19 cellular contexts compared by ENCODE assay signal in the genomic region with DNA sequence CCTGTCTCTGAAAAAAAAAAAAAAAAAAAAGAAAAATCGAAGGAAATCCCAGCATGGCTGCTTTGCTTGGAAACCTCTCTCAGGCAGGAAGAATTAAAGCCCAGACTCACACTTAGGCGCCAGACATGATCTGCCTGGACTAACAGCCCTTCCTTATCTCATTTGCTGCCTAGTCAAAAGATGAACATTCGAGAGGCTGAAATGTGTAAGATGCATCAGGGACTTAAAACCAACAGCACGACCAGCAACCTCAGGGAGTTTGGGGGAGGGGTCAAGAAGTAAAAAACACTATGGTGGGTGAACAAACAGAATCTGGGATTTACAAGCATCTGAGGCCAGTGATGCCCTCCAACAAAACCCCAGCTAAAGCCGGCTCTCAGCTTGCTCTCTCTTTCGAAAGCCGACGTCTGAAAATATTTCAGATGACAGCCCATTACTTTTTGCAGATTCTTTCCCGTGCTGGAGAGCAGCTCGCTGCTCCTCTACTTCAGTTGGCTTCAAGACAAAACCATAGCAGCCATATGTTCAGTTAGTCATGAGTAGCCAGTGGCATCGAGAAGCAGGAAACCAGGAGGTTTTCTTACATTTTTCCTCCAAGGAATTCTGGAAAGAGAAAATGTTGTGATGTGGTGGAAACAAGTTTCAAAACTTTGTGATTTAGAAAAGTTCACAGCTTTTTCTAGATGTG.
DNase-seq lines count a peak whose midpoint lies in the region; ATAC-seq and TF ChIP-seq lines count a peak whose summit lies in the region.
"Had no signal": no experiment of that assay in that cellular context is flagged by ENCODE, and none has a peak within 500 bp of the region (broad histone marks: within the 10 kb centered on the region; RNA-seq: fewer than 3 reads in every experiment).

No MANE protein-coding gene starts in this region.

- no peaks in the 10 kb centered on the region for H3K9me3 ChIP-seq in esophagus muscularis mucosa
- H3K9me3 ChIP-seq: BLaER1, body of pancreas, lower lobe of right lung, Peyer's patch, vagina had no signal

- TF ChIP-seq EP300 in esophagus muscularis mucosa (IDR thresholded peaks at IDR 0.05): no peak

- H3K4me3 ChIP-seq in esophagus muscularis mucosa: no peak overlapping the region
- H3K4me3 ChIP-seq: BLaER1, body of pancreas, lower lobe of right lung, Peyer's patch, vagina had no signal

- H3K4me1 ChIP-seq in esophagus muscularis mucosa: peaks cover 0 to 4% (median 0%) of the 10 kb centered on the region in 4 donors
- H3K4me1 ChIP-seq: BLaER1, body of pancreas, lower lobe of right lung, Peyer's patch, vagina had no signal

- H3K4me1 Mint-ChIP-seq in nephron: peaks cover 47% of the 10 kb centered on the region
- no peaks in the 10 kb centered on the region for H3K4me1 Mint-ChIP-seq in T-helper 2 cell treated with Interferon-gamma antibody and Interleukin-4, amounts not matched to agents 5 μg/mL and 100 μg/mL, for 36 hours (ENCODE audit: low read depth)
- H3K4me1 Mint-ChIP-seq: stimulated activated naive CD8-positive, alpha-beta T cell treated with anti-CD3 and anti-CD28 coated beads, Interleukin-15, amount 100 ng/mL, for 72 hours had no signal

- WGBS in esophagus muscularis mucosa: 64% methylated on average over 11 of the region's 11 CpGs

- no peak overlapping the region for H3K27ac ChIP-seq in esophagus muscularis mucosa (replicated peaks in 1 of 4)
- H3K27ac ChIP-seq: BLaER1, body of pancreas, lower lobe of right lung, Peyer's patch, vagina, VCaP had no signal

- H3K27ac Mint-ChIP-seq in nephron: peak overlapping the region; percentile 48 to 84 (median 82)
- no peak overlapping the region for H3K27ac Mint-ChIP-seq in T-helper 2 cell treated with Interferon-gamma antibody and Interleukin-4, amounts not matched to agents 5 μg/mL and 100 μg/mL, for 36 hours
- H3K27ac Mint-ChIP-seq: natural killer cell treated with Interleukin-12 subunit alpha and Interleukin-12 subunit beta and Interleukin-15 and Interleukin-18, amount 100 ng/mL, for 72 hours had no signal

- no peak for ATAC-seq in GM21717 (IDR thresholded peaks at IDR 0.05; ENCODE audit: unreplicated experiment)
- ATAC-seq: body of pancreas; lower lobe of right lung; natural killer cell treated with Interleukin-12 subunit alpha and Interleukin-12 subunit beta and Interleukin-15 and Interleukin-18, amount 100 ng/mL, for 72 hours; stimulated activated naive CD8-positive, alpha-beta T cell treated with anti-CD3 and anti-CD28 coated beads, Interleukin-15, amount 100 ng/mL, for 72 hours had no signal

- no peak for TF ChIP-seq CTCF in esophagus muscularis mucosa (IDR thresholded peaks at IDR 0.05)
- TF ChIP-seq CTCF in nephron (IDR thresholded peaks at IDR 0.05; ENCODE audit: unreplicated experiment in 3 of 3): no peak

- intact Hi-C loops in esophagus muscularis mucosa (cut with DNase I): no loop called here

- no peaks in the 10 kb centered on the region for H3K9me3 Mint-ChIP-seq in nephron
- peaks cover 14% of the 10 kb centered on the region for H3K9me3 Mint-ChIP-seq in T-helper 2 cell treated with Interferon-gamma antibody and Interleukin-4, amounts not matched to agents 5 μg/mL and 100 μg/mL, for 36 hours

- no peaks in the 10 kb centered on the region for H3K27me3 ChIP-seq in esophagus muscularis mucosa
- H3K27me3 ChIP-seq: BLaER1, body of pancreas, Peyer's patch, vagina had no signal

- H3K4me3 Mint-ChIP-seq in nephron: peak overlapping the region in 1 of 3 experiments; percentile 29
- H3K4me3 Mint-ChIP-seq in T-helper 2 cell treated with Interferon-gamma antibody and Interleukin-4, amounts not matched to agents 5 μg/mL and 100 μg/mL, for 36 hours: no peak overlapping the region
- H3K4me3 Mint-ChIP-seq: natural killer cell treated with Interleukin-12 subunit alpha and Interleukin-12 subunit beta and Interleukin-15 and Interleukin-18, amount 100 ng/mL, for 72 hours; stimulated activated naive CD8-positive, alpha-beta T cell treated with anti-CD3 and anti-CD28 coated beads, Interleukin-15, amount 100 ng/mL, for 72 hours had no signal

- H3K36me3 ChIP-seq in esophagus muscularis mucosa: peaks cover 8 to 17% (median 11%) of the 10 kb centered on the region in 4 donors
- H3K36me3 ChIP-seq: BLaER1, lower lobe of right lung, Peyer's patch, vagina had no signal

- TF ChIP-seq POLR2A in esophagus muscularis mucosa (IDR thresholded peaks at IDR 0.05; ENCODE audit: low read depth): no peak

- peaks cover 29% of the 10 kb centered on the region for H3K36me3 Mint-ChIP-seq in nephron (ENCODE audit: low read depth)
- no peaks in the 10 kb centered on the region for H3K36me3 Mint-ChIP-seq in T-helper 2 cell treated with Interferon-gamma antibody and Interleukin-4, amounts not matched to agents 5 μg/mL and 100 μg/mL, for 36 hours (ENCODE audit: low read depth)
- H3K36me3 Mint-ChIP-seq: natural killer cell treated with Interleukin-12 subunit alpha and Interleukin-12 subunit beta and Interleukin-15 and Interleukin-18, amount 100 ng/mL, for 72 hours had no signal

- DNase-seq in Daoy (ENCODE audit: low read depth) (peak; percentile 29), NCI-H226 (peak; percentile 2), esophagus muscularis mucosa (ENCODE audit: extremely low spot score) (peak; percentile 37), NCI-H187 treated with DMSO at 0.1 percent for 48 hours (lab: John Stamatoyannopoulos, UW) (no peak)
- no peak for DNase-seq in activated effector memory CD4-positive, alpha-beta T cell treated with Interleukin-2 at 50 U/mL for 16 hours
- no peak for DNase-seq in T-helper 2 cell treated with Interferon-gamma antibody and Interleukin-4, amounts not matched to agents 5 μg/mL and 100 μg/mL, for 36 hours (ENCODE audit: low spot score)
- DNase-seq: activated CD8-positive, alpha-beta memory T cell treated with anti-CD3 and anti-CD28 coated beads for 24 hours; body of pancreas; foreskin melanocyte; lower lobe of right lung; NCI-H2029; Peyer's patch; stimulated activated naive CD8-positive, alpha-beta T cell treated with anti-CD3 and anti-CD28 coated beads, Interleukin-15, amount 100 ng/mL, for 72 hours had no signal

- H3K27me3 Mint-ChIP-seq in nephron (ENCODE audit: low read depth): no peaks in the 10 kb centered on the region
- no peaks in the 10 kb centered on the region for H3K27me3 Mint-ChIP-seq in T-helper 2 cell treated with Interferon-gamma antibody and Interleukin-4, amounts not matched to agents 5 μg/mL and 100 μg/mL, for 36 hours (ENCODE audit: low read depth)
- H3K27me3 Mint-ChIP-seq: natural killer cell treated with Interleukin-12 subunit alpha and Interleukin-12 subunit beta and Interleukin-15 and Interleukin-18, amount 100 ng/mL, for 72 hours; stimulated activated naive CD8-positive, alpha-beta T cell treated with anti-CD3 and anti-CD28 coated beads, Interleukin-15, amount 100 ng/mL, for 72 hours had no signal

Comparison
In these comparisons a context has a peak if more than half of its experiments do, and no peak if none do; other contexts are left out.
1. DNase-seq: peak in Daoy (single experiment), NCI-H226 (single experiment) and esophagus muscularis mucosa (single experiment); none in activated effector memory CD4-positive, alpha-beta T cell treated with Interleukin-2 at 50 U/mL for 16 hours (single experiment), T-helper 2 cell treated with Interferon-gamma antibody and Interleukin-4, amounts not matched to agents 5 μg/mL and 100 μg/mL, for 36 hours (single experiment) and NCI-H187 treated with DMSO at 0.1 percent for 48 hours (single experiment).